Comparison of ENCODE assay signal across 1 cellular context in the genomic region with DNA sequence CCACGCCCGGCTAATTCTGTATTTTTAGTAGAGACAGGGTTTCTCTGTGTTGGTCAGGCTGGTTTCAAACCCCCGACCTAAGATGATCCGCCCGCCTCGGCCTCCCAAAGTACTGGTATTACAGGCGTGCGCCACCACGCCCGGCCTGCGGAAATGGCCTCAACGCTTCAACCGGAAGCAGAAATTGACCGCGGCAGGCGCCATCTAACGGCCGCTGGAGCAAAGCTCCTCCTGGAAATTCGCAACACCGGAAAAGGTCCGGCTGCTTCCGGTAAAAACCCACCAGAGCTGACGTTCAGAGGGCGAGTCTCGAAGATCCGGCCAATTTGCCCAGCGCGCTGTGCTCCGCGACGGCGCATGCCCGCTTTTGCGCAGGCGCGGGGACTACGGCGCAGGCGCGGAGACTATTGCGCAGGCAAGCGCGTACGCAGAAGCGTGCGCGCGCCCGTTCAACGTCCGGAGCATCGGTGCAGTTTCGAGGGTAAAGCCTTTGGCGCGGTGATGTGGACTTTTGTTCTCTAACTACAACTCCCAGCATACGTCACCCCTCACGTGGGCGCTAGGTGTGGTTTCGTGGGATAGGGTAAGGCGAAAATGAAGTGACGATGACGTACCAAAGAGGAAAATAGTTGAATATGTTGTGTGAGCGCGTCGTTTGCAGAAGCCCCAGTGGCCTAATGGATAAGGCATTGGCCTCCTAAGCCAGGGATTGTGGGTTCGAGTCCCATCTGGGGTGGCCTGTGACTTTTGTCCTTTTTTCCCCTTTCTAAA.
A peak's percentile ranks its signal among the peaks of the same experiment; 100 is the strongest.
TF ChIP-seq lines count a peak whose summit lies in the region.

No MANE protein-coding gene starts in this region.

TF ChIP-seq in HepG2, 621 proteins besides CTCF, POLR2A, EP300 and RAD21 (continued from another document):
- TF ChIP-seq, protein P1, sequence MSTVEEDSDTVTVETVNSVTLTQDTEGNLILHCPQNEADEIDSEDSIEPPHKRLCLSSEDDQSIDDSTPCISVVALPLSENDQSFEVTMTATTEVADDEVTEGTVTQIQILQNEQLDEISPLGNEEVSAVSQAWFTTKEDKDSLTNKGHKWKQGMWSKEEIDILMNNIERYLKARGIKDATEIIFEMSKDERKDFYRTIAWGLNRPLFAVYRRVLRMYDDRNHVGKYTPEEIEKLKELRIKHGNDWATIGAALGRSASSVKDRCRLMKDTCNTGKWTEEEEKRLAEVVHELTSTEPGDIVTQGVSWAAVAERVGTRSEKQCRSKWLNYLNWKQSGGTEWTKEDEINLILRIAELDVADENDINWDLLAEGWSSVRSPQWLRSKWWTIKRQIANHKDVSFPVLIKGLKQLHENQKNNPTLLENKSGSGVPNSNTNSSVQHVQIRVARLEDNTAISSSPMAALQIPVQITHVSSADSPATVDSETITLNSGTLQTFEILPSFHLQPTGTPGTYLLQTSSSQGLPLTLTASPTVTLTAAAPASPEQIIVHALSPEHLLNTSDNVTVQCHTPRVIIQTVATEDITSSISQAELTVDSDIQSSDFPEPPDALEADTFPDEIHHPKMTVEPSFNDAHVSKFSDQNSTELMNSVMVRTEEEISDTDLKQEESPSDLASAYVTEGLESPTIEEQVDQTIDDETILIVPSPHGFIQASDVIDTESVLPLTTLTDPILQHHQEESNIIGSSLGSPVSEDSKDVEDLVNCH (CRISPR knock-in tag; IDR thresholded peaks at IDR 0.05) = peak; percentile 86; the same call in 1 of the 2 replicates
- TF ChIP-seq, protein P2, sequence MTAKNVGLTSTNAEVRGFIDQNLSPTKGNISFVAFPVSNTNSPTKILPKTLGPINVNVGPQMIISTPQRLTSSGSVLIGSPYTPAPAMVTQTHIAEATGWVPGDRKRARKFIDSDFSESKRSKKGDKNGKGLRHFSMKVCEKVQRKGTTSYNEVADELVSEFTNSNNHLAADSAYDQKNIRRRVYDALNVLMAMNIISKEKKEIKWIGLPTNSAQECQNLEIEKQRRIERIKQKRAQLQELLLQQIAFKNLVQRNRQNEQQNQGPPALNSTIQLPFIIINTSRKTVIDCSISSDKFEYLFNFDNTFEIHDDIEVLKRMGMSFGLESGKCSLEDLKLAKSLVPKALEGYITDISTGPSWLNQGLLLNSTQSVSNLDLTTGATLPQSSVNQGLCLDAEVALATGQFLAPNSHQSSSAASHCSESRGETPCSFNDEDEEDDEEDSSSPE (CRISPR knock-in tag; IDR thresholded peaks at IDR 0.05) = peak; percentile 86
- peak; percentile 89; the same call in 1 of the 2 replicates for TF ChIP-seq ZNF678 (CRISPR knock-in tag; IDR thresholded peaks at IDR 0.05)
- peak; percentile 93; the same call in 1 of the 2 replicates for TF ChIP-seq ZNF598 (CRISPR knock-in tag; IDR thresholded peaks at IDR 0.05; ENCODE audit: borderline replicate concordance)
- TF ChIP-seq ZNF883 (CRISPR knock-in tag; IDR thresholded peaks at IDR 0.05; ENCODE audit: not compliant biosample characterization) = peak; percentile 82
- TF ChIP-seq FIP1L1 (IDR thresholded peaks at IDR 0.05; ENCODE audit: borderline replicate concordance, insufficient read depth, low read depth, low read length) = no peak
- TF ChIP-seq, protein P3, sequence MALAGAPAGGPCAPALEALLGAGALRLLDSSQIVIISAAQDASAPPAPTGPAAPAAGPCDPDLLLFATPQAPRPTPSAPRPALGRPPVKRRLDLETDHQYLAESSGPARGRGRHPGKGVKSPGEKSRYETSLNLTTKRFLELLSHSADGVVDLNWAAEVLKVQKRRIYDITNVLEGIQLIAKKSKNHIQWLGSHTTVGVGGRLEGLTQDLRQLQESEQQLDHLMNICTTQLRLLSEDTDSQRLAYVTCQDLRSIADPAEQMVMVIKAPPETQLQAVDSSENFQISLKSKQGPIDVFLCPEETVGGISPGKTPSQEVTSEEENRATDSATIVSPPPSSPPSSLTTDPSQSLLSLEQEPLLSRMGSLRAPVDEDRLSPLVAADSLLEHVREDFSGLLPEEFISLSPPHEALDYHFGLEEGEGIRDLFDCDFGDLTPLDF (CRISPR knock-in tag; IDR thresholded peaks at IDR 0.05) = peak; percentile 88
- peak; percentile 92 for TF ChIP-seq MEF2D (CRISPR knock-in tag; IDR thresholded peaks at IDR 0.05)
- TF ChIP-seq, protein P4, sequence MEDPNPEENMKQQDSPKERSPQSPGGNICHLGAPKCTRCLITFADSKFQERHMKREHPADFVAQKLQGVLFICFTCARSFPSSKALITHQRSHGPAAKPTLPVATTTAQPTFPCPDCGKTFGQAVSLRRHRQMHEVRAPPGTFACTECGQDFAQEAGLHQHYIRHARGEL (CRISPR knock-in tag; IDR thresholded peaks at IDR 0.05) = no peak
- TF ChIP-seq, protein P5, sequence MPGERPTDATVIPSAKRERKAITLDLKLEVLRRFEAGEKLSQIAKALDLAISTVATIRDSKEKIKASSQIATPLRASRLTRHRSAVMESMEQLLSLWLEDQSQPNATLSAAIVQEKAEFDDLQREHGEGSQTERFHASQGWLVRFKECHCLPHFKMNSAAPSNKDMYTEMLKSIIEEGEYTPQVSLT (CRISPR knock-in tag; IDR thresholded peaks at IDR 0.05; ENCODE audit: borderline replicate concordance, low read depth) = no peak
- TF ChIP-seq NAIF1 (CRISPR knock-in tag; IDR thresholded peaks at IDR 0.05; ENCODE audit: borderline replicate concordance) = peak; percentile 74
- TF ChIP-seq, protein P6, sequence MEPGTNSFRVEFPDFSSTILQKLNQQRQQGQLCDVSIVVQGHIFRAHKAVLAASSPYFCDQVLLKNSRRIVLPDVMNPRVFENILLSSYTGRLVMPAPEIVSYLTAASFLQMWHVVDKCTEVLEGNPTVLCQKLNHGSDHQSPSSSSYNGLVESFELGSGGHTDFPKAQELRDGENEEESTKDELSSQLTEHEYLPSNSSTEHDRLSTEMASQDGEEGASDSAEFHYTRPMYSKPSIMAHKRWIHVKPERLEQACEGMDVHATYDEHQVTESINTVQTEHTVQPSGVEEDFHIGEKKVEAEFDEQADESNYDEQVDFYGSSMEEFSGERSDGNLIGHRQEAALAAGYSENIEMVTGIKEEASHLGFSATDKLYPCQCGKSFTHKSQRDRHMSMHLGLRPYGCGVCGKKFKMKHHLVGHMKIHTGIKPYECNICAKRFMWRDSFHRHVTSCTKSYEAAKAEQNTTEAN (CRISPR knock-in tag; conservative IDR thresholded peaks at IDR 0.05) = peak; percentile 73; the same call in 1 of the 2 replicates
- no peak for TF ChIP-seq ZNF672 (CRISPR knock-in tag; IDR thresholded peaks at IDR 0.05)
- TF ChIP-seq PHF5A (CRISPR knock-in tag; IDR thresholded peaks at IDR 0.05; ENCODE audit: low read depth, unreplicated experiment) = no peak
- TF ChIP-seq, protein P7, sequence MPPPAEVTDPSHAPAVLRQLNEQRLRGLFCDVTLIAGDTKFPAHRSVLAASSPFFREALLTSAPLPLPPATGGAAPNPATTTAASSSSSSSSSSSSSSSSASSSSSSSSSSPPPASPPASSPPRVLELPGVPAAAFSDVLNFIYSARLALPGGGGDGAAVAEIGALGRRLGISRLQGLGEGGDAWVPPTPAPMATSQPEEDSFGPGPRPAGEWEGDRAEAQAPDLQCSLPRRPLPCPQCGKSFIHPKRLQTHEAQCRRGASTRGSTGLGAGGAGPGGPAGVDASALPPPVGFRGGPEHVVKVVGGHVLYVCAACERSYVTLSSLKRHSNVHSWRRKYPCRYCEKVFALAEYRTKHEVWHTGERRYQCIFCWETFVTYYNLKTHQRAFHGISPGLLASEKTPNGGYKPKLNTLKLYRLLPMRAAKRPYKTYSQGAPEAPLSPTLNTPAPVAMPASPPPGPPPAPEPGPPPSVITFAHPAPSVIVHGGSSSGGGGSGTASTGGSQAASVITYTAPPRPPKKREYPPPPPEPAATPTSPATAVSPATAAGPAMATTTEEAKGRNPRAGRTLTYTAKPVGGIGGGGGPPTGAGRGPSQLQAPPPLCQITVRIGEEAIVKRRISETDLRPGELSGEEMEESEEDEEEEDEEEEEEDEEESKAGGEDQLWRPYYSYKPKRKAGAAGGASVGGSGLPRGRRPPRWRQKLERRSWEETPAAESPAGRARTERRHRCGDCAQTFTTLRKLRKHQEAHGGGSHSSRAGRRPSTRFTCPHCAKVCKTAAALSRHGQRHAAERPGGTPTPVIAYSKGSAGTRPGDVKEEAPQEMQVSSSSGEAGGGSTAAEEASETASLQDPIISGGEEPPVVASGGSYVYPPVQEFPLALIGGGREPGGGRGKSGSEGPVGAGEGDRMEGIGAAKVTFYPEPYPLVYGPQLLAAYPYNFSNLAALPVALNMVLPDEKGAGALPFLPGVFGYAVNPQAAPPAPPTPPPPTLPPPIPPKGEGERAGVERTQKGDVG (CRISPR knock-in tag; IDR thresholded peaks at IDR 0.05; ENCODE audit: borderline replicate concordance) = peak; percentile 92; the same call in 1 of the 2 replicates
- TF ChIP-seq ZNF234 (CRISPR knock-in tag; conservative IDR thresholded peaks at IDR 0.05) = no peak
- TF ChIP-seq ZNF878 (CRISPR knock-in tag; IDR thresholded peaks at IDR 0.05) = peak; percentile 58
- peak; percentile 89 for TF ChIP-seq ZSCAN29 (CRISPR knock-in tag; conservative IDR thresholded peaks at IDR 0.05)
- peak; percentile 87 for TF ChIP-seq ZFX (CRISPR knock-in tag; IDR thresholded peaks at IDR 0.05; ENCODE audit: low read depth)
- no peak for TF ChIP-seq GPN1 (CRISPR knock-in tag; IDR thresholded peaks at IDR 0.05; ENCODE audit: borderline replicate concordance)
- TF ChIP-seq ZNF546 (CRISPR knock-in tag; conservative IDR thresholded peaks at IDR 0.05) = peak; percentile 37; the same call in 1 of the 2 replicates
- no peak for TF ChIP-seq NR3C1 (CRISPR knock-in tag; IDR thresholded peaks at IDR 0.05)
- TF ChIP-seq, protein P8, sequence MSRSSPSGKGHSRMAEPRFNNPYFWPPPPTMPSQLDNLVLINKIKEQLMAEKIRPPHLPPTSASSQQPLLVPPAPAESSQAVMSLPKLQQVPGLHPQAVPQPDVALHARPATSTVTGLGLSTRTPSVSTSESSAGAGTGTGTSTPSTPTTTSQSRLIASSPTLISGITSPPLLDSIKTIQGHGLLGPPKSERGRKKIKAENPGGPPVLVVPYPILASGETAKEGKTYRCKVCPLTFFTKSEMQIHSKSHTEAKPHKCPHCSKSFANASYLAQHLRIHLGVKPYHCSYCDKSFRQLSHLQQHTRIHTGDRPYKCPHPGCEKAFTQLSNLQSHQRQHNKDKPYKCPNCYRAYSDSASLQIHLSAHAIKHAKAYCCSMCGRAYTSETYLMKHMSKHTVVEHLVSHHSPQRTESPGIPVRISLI (CRISPR knock-in tag; IDR thresholded peaks at IDR 0.05; ENCODE audit: borderline replicate concordance) = peak; percentile 8; the same call in 1 of the 2 replicates
- no peak for TF ChIP-seq HHEX (CRISPR knock-in tag; IDR thresholded peaks at IDR 0.05)
- TF ChIP-seq, protein P9, sequence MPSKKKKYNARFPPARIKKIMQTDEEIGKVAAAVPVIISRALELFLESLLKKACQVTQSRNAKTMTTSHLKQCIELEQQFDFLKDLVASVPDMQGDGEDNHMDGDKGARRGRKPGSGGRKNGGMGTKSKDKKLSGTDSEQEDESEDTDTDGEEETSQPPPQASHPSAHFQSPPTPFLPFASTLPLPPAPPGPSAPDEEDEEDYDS (CRISPR knock-in tag; IDR thresholded peaks at IDR 0.05) = peak; percentile 83
- peak; percentile 77; the same call in 1 of the 2 replicates for TF ChIP-seq ZFP82 (CRISPR knock-in tag; IDR thresholded peaks at IDR 0.05; ENCODE audit: borderline replicate concordance)
- TF ChIP-seq ZNF841 (CRISPR knock-in tag; IDR thresholded peaks at IDR 0.05; ENCODE audit: borderline replicate concordance) = peak; percentile 68; the same call in 1 of the 2 replicates
- no peak for TF ChIP-seq ZSCAN20 (CRISPR knock-in tag; IDR thresholded peaks at IDR 0.05; ENCODE audit: borderline replicate concordance)
- no peak; the same call in 1 of the 2 replicates for TF ChIP-seq KLF6 (CRISPR knock-in tag; IDR thresholded peaks at IDR 0.05)
- TF ChIP-seq SRF (IDR thresholded peaks at IDR 0.05; ENCODE audit: low read depth, low read length) = 0 out of 2 replicates have a peak, but pooled peaks have one; percentile 62
